In the genomic region with DNA sequence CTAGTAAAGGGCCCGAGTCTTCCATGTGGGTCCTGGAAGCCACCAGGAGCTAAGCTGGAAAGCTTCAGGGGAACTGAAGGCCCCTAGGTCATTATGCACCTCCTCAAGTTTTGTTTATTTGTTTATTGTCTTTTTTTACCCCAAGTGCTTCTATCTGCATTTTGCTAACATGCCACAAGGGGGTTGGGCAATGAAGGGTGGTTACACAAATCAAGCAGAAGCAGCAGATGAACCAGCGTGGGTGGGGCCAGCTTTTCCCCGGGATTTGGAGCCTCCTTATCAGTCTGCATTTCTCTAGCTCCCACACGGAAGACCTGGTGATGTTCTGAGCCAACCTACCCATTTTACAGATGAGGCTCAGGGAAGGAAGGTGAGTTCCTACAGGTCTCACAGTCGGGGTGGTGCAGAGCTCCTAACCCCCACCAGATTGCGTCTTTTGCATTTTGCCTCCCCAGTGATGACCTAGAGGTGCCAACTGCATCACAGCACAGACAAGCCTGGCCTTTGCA, we compare ENCODE assay signal across 1 cellular context.
TF ChIP-seq lines count a peak whose summit lies in the region.

No MANE protein-coding gene starts in this region.

TF ChIP-seq in H1, 55 proteins besides CTCF, POLR2A, EP300 and RAD21:
- TF ChIP-seq TAF7 (optimal IDR thresholded peaks at IDR 0.05; ENCODE audit: borderline replicate concordance, low read depth, low read length) (no peak), EGR1 (IDR thresholded peaks at IDR 0.05; ENCODE audit: borderline replicate concordance, low read depth, low read length) (no peak), MAFK (IDR thresholded peaks at IDR 0.05; ENCODE audit: low read depth, low read length) (no peak), POLR2AphosphoS5 (IDR thresholded peaks at IDR 0.05; ENCODE audit: low read depth, low read length) (no peak), GABPA (IDR thresholded peaks at IDR 0.05; ENCODE audit: borderline replicate concordance, insufficient read depth, low read length) (no peak), TBP (IDR thresholded peaks at IDR 0.05; ENCODE audit: low read depth, low read length) (no peak), RXRA (IDR thresholded peaks at IDR 0.05; ENCODE audit: insufficient read depth, low read depth, low read length) (no peak), BCL11A (IDR thresholded peaks at IDR 0.05; ENCODE audit: low read depth in 2 of 2, low read length in 2 of 2) (no peak)
